Comparison of ENCODE assay signal across 15 cellular contexts in the genomic region with DNA sequence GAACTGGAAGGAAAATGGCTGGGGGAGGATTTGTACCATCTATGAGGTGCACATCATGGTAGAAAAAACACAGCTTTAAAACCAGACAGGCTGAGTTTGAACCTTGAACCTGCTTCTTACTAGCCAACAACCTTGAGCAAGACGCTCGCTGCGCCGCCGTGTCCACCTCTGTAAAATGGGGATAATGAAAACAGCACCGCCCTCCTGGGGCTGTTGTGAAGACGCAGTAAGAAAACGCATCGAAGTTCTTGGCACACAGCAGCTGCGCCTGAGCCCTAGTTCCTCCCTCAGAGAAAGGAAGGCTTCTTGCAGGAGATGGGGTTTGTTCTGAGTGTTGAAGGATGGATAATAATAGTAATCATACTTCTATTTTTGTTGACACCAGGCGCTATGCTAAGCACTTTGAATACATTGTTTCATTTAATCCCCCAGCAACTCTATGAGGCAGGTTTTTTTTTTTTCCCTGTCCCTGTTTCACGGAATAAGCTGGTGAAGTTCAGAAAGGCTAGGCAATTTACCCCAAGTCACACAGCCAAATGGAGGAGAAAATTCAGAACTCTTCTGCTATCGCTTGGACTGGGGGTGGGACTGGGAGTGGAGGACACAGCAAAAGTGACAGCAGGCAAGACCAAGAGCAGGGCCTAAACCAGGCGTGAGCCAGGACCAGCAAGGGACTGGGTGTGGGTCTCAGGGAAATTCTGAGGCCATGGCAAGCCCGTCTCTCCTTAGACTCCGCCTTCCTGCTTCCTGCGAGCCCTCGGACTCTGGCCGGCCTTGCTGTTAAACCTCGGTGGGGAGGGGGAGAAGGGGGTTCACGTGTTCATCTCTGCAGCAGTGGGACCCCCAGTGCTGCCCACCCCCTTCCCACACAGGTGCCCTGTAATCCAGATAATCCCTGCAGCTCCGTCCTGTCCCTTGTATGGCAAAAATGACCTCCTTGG.
DNase-seq lines count a peak whose midpoint lies in the region; ATAC-seq, FAIRE-seq and TF ChIP-seq lines count a peak whose summit lies in the region.
"Had no signal": no experiment of that assay in that cellular context is flagged by ENCODE, and none has a peak within 500 bp of the region (broad histone marks: within the 10 kb centered on the region; RNA-seq: fewer than 3 reads in every experiment).

No MANE protein-coding gene starts in this region.

- peak overlapping the region; percentile 75 for H3K27ac ChIP-seq in cingulate gyrus (ENCODE audit: low read depth, low read length)
- H3K27ac ChIP-seq: colonic mucosa, gastrocnemius medialis, left lung, pancreas had no signal

- H3K36me3 Mint-ChIP-seq in nephron (ENCODE audit: low read depth), result no peaks in the 10 kb centered on the region
- H3K36me3 Mint-ChIP-seq: activated naive CD8-positive, alpha-beta T cell had no signal

- H3K9me3 Mint-ChIP-seq in nephron, result no peaks in the 10 kb centered on the region
- H3K9me3 Mint-ChIP-seq: activated CD4-positive, alpha-beta memory T cell treated with anti-CD3 and anti-CD28 coated beads, Interleukin-2, amount 10 ng/mL, durations not matched to agents 7 days and 5 days had no signal

- TF ChIP-seq POLR2A in H54 (IDR thresholded peaks at IDR 0.05; ENCODE audit: low read depth, low read length), result no peak

- H3K27me3 Mint-ChIP-seq in nephron (ENCODE audit: low read depth), result no peaks in the 10 kb centered on the region
- H3K27me3 Mint-ChIP-seq: activated naive CD8-positive, alpha-beta T cell had no signal

- no peak for ATAC-seq in HG03095 (IDR thresholded peaks at IDR 0.05; ENCODE audit: unreplicated experiment)
- ATAC-seq: gastrocnemius medialis, left lung had no signal

- DNase-seq in BE2C (no peak), HTR-8/SVneo (ENCODE audit: insufficient read length, low spot score) (no peak), H54 (ENCODE audit: insufficient read length, low spot score) (no peak), EL (no peak), GM03348 (ENCODE audit: low spot score) (no peak)
- DNase-seq: activated CD4-positive, alpha-beta memory T cell treated with anti-CD3 and anti-CD28 coated beads, Interleukin-2, amount 10 ng/mL, durations not matched to agents 7 days and 5 days; colonic mucosa; gastrocnemius medialis; left lung; NK-92 treated with Interleukin-12 subunit alpha and Interleukin-12 subunit beta, amount 100 ng/mL, for 24 hours; pancreas had no signal

- H3K4me1 ChIP-seq in BE2C, result peaks cover 71% of the 10 kb centered on the region

- H3K4me3 ChIP-seq in BE2C (ENCODE audit: low read depth, low read length), result peak overlapping the region; percentile 26
- H3K4me3 ChIP-seq: colonic mucosa, gastrocnemius medialis, left lung, pancreas had no signal

- peaks cover 97% of the 10 kb centered on the region for H3K4me1 Mint-ChIP-seq in nephron

- peak overlapping the region; percentile 10 to 61 (median 58) for H3K4me3 Mint-ChIP-seq in nephron
- H3K4me3 Mint-ChIP-seq: activated CD4-positive, alpha-beta memory T cell treated with anti-CD3 and anti-CD28 coated beads, Interleukin-2, amount 10 ng/mL, durations not matched to agents 7 days and 5 days; activated naive CD8-positive, alpha-beta T cell had no signal

- peak; percentile 38 for FAIRE-seq in HTR-8/SVneo (lab: Jason Lieb, UNC)
- no peak for FAIRE-seq in H54 (lab: Jason Lieb, UNC)
- FAIRE-seq: pancreas had no signal

- no peaks in the 10 kb centered on the region for H3K27me3 ChIP-seq in BE2C
- H3K27me3 ChIP-seq: colonic mucosa, gastrocnemius medialis, left lung, pancreas had no signal

- H3K36me3 ChIP-seq in BE2C, result no peaks in the 10 kb centered on the region
- H3K36me3 ChIP-seq: colonic mucosa, gastrocnemius medialis, left lung, pancreas had no signal

- H3K9me3 ChIP-seq in BE2C, result no peaks in the 10 kb centered on the region
- H3K9me3 ChIP-seq: colonic mucosa, gastrocnemius medialis, left lung, pancreas had no signal

- H3K27ac Mint-ChIP-seq in nephron, result peak overlapping the region; percentile 99
- H3K27ac Mint-ChIP-seq: activated CD4-positive, alpha-beta memory T cell treated with anti-CD3 and anti-CD28 coated beads, Interleukin-2, amount 10 ng/mL, durations not matched to agents 7 days and 5 days; activated naive CD8-positive, alpha-beta T cell had no signal

- no peak for TF ChIP-seq CTCF in BE2C (IDR thresholded peaks at IDR 0.05; ENCODE audit: low read depth, low read length)
- no peak for TF ChIP-seq CTCF in nephron (IDR thresholded peaks at IDR 0.05; ENCODE audit: unreplicated experiment in 3 of 3)
